In genomic region chr4:115090483-115091075, GRCh38 we compare ENCODE assay signal across 9 cellular contexts. TPM values are rescaled to one million over a fixed set of nuclear protein-coding genes. Genes with fewer than 3 reads are reported as not detected.
DNase-seq lines count a peak whose midpoint lies in the region; ATAC-seq, FAIRE-seq and TF ChIP-seq lines count a peak whose summit lies in the region.
"Had no signal": no experiment of that assay in that cellular context is flagged by ENCODE, and none has a peak within 500 bp of the region (broad histone marks: within the 10 kb centered on the region; RNA-seq: fewer than 3 reads in every experiment).

No MANE protein-coding gene starts in this region.

- H3K4me2 ChIP-seq in hepatocyte = no peak overlapping the region

- H4K20me1 ChIP-seq in hepatocyte (ENCODE audit: insufficient read depth, poor library complexity, severe bottlenecking) = no peaks in the 10 kb centered on the region

- DNase-seq in D721Med (ENCODE audit: insufficient read length, low spot score) = no peak
- DNase-seq in RPMI8226 = peak; percentile 27
- peak; percentile 57 for DNase-seq in hepatocyte (ENCODE audit: low spot score)
- no peak for DNase-seq in 8988T
- DNase-seq in HCEC 1CT = no peak
- no peak for DNase-seq in mucosa of gallbladder (ENCODE audit: low spot score)

- no peaks in the 10 kb centered on the region for H3K4me1 ChIP-seq in hepatocyte (ENCODE audit: insufficient read depth)
- H3K4me1 ChIP-seq: SJSA1 had no signal

- H3K79me2 ChIP-seq in hepatocyte = no peaks in the 10 kb centered on the region

- H3K27ac ChIP-seq in hepatocyte = no peak overlapping the region
- H3K27ac ChIP-seq: SJSA1 had no signal

- no peak overlapping the region for H2AFZ ChIP-seq in hepatocyte

- no peak overlapping the region for H3K4me3 ChIP-seq in hepatocyte
- H3K4me3 ChIP-seq: SJSA1 had no signal

- no peaks in the 10 kb centered on the region for H3K36me3 ChIP-seq in hepatocyte (replicated peaks; ENCODE audit: insufficient read depth, low read depth)
- H3K36me3 ChIP-seq: SJSA1 had no signal

- no peaks in the 10 kb centered on the region for H3K9me2 ChIP-seq in hepatocyte (replicated peaks; ENCODE audit: insufficient read depth)

- no peaks in the 10 kb centered on the region for H3K27me3 ChIP-seq in hepatocyte
- H3K27me3 ChIP-seq: SJSA1 had no signal

- no peak for TF ChIP-seq EP300 in Ishikawa (IDR thresholded peaks at IDR 0.05; ENCODE audit: borderline replicate concordance)

- ATAC-seq in GM19455 (IDR thresholded peaks at IDR 0.05; ENCODE audit: unreplicated experiment) = peak; percentile 84

- no peak for FAIRE-seq in D721Med (lab: Jason Lieb, UNC)

- TF ChIP-seq CTCF in D721Med (IDR thresholded peaks at IDR 0.05; ENCODE audit: insufficient read depth, missing control alignments) = peak; percentile 66
- peak; percentile 84 for TF ChIP-seq CTCF in hepatocyte (IDR thresholded peaks at IDR 0.05; ENCODE audit: poor library complexity)

- no peaks in the 10 kb centered on the region for H3K9me3 ChIP-seq in hepatocyte (ENCODE audit: low read depth)
- H3K9me3 ChIP-seq: SJSA1 had no signal

- peak; percentile 67 for TF ChIP-seq RAD21 in Ishikawa (IDR thresholded peaks at IDR 0.05; ENCODE audit: low read depth)

- WGBS in hepatocyte (ENCODE audit: low lambda C conversion rate, missing lambda C conversion rate) = 13% methylated on average over 4 of the region's 4 CpGs

TF ChIP-seq in Ishikawa, 13 proteins besides CTCF, POLR2A, EP300 and RAD21:
- TF ChIP-seq MAX (IDR thresholded peaks at IDR 0.05) (no peak), EGR1 (IDR thresholded peaks at IDR 0.05) (no peak), TAF1 (IDR thresholded peaks at IDR 0.05; ENCODE audit: low read depth) (no peak), TCF12 (IDR thresholded peaks at IDR 0.05; ENCODE audit: low read depth) (no peak), CREB1 (IDR thresholded peaks at IDR 0.05; ENCODE audit: low read depth) (no peak), TEAD4 (IDR thresholded peaks at IDR 0.05) (no peak), NFIC (IDR thresholded peaks at IDR 0.05) (no peak), ZBTB7A (IDR thresholded peaks at IDR 0.05; ENCODE audit: low read depth) (no peak), YY1 (IDR thresholded peaks at IDR 0.05; ENCODE audit: low read depth) (no peak), FOXM1 (IDR thresholded peaks at IDR 0.05; ENCODE audit: borderline replicate concordance, low read depth) (no peak)
- TF ChIP-seq, protein P1, sequence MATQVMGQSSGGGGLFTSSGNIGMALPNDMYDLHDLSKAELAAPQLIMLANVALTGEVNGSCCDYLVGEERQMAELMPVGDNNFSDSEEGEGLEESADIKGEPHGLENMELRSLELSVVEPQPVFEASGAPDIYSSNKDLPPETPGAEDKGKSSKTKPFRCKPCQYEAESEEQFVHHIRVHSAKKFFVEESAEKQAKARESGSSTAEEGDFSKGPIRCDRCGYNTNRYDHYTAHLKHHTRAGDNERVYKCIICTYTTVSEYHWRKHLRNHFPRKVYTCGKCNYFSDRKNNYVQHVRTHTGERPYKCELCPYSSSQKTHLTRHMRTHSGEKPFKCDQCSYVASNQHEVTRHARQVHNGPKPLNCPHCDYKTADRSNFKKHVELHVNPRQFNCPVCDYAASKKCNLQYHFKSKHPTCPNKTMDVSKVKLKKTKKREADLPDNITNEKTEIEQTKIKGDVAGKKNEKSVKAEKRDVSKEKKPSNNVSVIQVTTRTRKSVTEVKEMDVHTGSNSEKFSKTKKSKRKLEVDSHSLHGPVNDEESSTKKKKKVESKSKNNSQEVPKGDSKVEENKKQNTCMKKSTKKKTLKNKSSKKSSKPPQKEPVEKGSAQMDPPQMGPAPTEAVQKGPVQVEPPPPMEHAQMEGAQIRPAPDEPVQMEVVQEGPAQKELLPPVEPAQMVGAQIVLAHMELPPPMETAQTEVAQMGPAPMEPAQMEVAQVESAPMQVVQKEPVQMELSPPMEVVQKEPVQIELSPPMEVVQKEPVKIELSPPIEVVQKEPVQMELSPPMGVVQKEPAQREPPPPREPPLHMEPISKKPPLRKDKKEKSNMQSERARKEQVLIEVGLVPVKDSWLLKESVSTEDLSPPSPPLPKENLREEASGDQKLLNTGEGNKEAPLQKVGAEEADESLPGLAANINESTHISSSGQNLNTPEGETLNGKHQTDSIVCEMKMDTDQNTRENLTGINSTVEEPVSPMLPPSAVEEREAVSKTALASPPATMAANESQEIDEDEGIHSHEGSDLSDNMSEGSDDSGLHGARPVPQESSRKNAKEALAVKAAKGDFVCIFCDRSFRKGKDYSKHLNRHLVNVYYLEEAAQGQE (IDR thresholded peaks at IDR 0.05; ENCODE audit: low read depth) = no peak
- TF ChIP-seq, protein P2, sequence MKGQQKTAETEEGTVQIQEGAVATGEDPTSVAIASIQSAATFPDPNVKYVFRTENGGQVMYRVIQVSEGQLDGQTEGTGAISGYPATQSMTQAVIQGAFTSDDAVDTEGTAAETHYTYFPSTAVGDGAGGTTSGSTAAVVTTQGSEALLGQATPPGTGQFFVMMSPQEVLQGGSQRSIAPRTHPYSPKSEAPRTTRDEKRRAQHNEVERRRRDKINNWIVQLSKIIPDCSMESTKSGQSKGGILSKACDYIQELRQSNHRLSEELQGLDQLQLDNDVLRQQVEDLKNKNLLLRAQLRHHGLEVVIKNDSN (IDR thresholded peaks at IDR 0.05) = no peak

RNA-seq across cellular contexts. Expression of gene NDST4, which starts 22.8 kb away (rescaled TPM):
- total RNA-seq in hepatocyte (0.12 and 0.37 TPM in 2 replicates), mucosa of gallbladder (0.40 TPM)
- polyA plus RNA-seq in hepatocyte = 0.29 TPM in 1 of 2 replicates, not detected in the other

Comparison
In these comparisons a context has a peak if more than half of its experiments do, and no peak if none do; other contexts are left out.
1. DNase-seq: peak in RPMI8226 (single experiment) and hepatocyte (single experiment); none in D721Med (single experiment), 8988T (single experiment), HCEC 1CT (single experiment) and mucosa of gallbladder (single experiment).